ENCODE assay signal across 20 cellular contexts in the genomic region with DNA sequence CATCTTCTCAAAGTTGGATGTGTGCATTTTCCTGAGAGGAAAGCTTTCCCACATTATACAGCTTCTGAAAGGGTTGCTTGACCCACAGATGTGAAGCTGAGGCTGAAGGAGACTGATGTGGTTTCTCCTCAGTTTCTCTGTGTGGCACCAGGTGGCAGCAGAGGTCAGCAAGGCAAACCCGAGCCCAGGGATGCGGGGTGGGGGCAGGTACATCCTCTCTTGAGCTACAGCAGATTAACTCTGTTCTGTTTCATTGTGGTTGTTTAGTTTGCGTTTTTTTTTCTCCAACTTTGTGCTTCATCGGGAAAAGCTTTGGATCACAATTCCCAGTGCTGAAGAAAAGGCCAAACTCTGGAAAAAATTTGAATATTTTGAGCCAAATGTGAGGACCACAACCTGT. TPM values are rescaled to one million over a fixed set of nuclear protein-coding genes. Genes with fewer than 3 reads are reported as not detected.
"Had no signal": no experiment of that assay in that cellular context is flagged by ENCODE, and none has a peak within 500 bp of the region (broad histone marks: within the 10 kb centered on the region; RNA-seq: fewer than 3 reads in every experiment).

No MANE protein-coding gene starts in this region.

RNA-seq across cellular contexts. Expression of a gene that starts 26.1 kb away (rescaled TPM):
- total RNA-seq: kidney; left colon; left lung; liver; lower lobe of right lung; mammary epithelial cell; mucosa of gallbladder; naive thymus-derived CD8-positive, alpha-beta T cell; occipital lobe; osteocyte; posterior vena cava; psoas muscle; sigmoid colon; spleen; subcutaneous adipose tissue; suprapubic skin; thoracic aorta; upper lobe of right lung had no signal
- polyA plus RNA-seq: immature natural killer cell; liver; mammary epithelial cell; naive thymus-derived CD8-positive, alpha-beta T cell; psoas muscle; sigmoid colon; small intestine; spleen had no signal
